In genomic region chr9:132114102-132114707, GRCh38 we compare ENCODE assay signal across 7 cellular contexts. TPM values are rescaled to one million over a fixed set of nuclear protein-coding genes. Genes with fewer than 3 reads are reported as not detected.
DNase-seq lines count a peak whose midpoint lies in the region; ATAC-seq and TF ChIP-seq lines count a peak whose summit lies in the region.

No MANE protein-coding gene starts in this region.

- H3K27ac Mint-ChIP-seq in activated CD4-positive, alpha-beta T cell treated with anti-CD3 and anti-CD28 coated beads, Interleukin-2, amount 10 ng/mL, durations not matched to agents 7 days and 5 days: no peak overlapping the region

- POLR2A ChIA-PET in activated CD4-positive, alpha-beta T cell treated with anti-CD3 and anti-CD28 coated beads, Interleukin-2, amount 10 ng/mL, durations not matched to agents 7 days and 5 days (lab: Charles Lee): no interaction called here

- no peak overlapping the region for H3K4me2 ChIP-seq in neural cell (ENCODE audit: low read length)

- CTCF ChIA-PET in activated CD4-positive, alpha-beta T cell treated with anti-CD3 and anti-CD28 coated beads, Interleukin-2, amount 10 ng/mL, durations not matched to agents 7 days and 5 days (lab: Charles Lee): interaction anchor here (0.7 kb wide), 1 partner anchor 328 kb away, joined by 4 read pairs; no protein-coding TSS in a partner anchor

- H3K4me1 Mint-ChIP-seq in activated CD4-positive, alpha-beta T cell treated with anti-CD3 and anti-CD28 coated beads, Interleukin-2, amount 10 ng/mL, durations not matched to agents 7 days and 5 days: no peaks in the 10 kb centered on the region

- peaks cover 13% of the 10 kb centered on the region for H3K27me3 Mint-ChIP-seq in activated CD4-positive, alpha-beta T cell treated with anti-CD3 and anti-CD28 coated beads, Interleukin-2, amount 10 ng/mL, durations not matched to agents 7 days and 5 days

- TF ChIP-seq RAD21 in neural cell (conservative IDR thresholded peaks at IDR 0.05): no peak

- no peaks in the 10 kb centered on the region for H3K9me2 ChIP-seq in neural cell (ENCODE audit: insufficient read depth, low read length)

- no peak for TF ChIP-seq EP300 in neural cell (conservative IDR thresholded peaks at IDR 0.05; ENCODE audit: poor library complexity, severe bottlenecking)

- H3K27me3 ChIP-seq in neural cell (ENCODE audit: insufficient read depth, low read depth, low read length): peaks cover 28% of the 10 kb centered on the region

- no peaks in the 10 kb centered on the region for H3K9me3 ChIP-seq in neural cell (ENCODE audit: low read length)

- H3K9ac ChIP-seq in neural cell (ENCODE audit: low read length): no peak overlapping the region

- no peak overlapping the region for H2AFZ ChIP-seq in neural cell (ENCODE audit: low read depth, low read length)

- H3F3A ChIP-seq in neural cell (ENCODE audit: insufficient read depth, low read length, poor library complexity, severe bottlenecking): no peaks in the 10 kb centered on the region

- H3K4me3 Mint-ChIP-seq in activated CD4-positive, alpha-beta T cell treated with anti-CD3 and anti-CD28 coated beads, Interleukin-2, amount 10 ng/mL, durations not matched to agents 7 days and 5 days: no peak overlapping the region

- no peaks in the 10 kb centered on the region for H3K36me3 Mint-ChIP-seq in activated CD4-positive, alpha-beta T cell treated with anti-CD3 and anti-CD28 coated beads, Interleukin-2, amount 10 ng/mL, durations not matched to agents 7 days and 5 days (ENCODE audit: low read depth)

- H3K4me3 ChIP-seq in neural cell (ENCODE audit: low read length): no peak overlapping the region

- H3K9me3 Mint-ChIP-seq in activated CD4-positive, alpha-beta T cell treated with anti-CD3 and anti-CD28 coated beads, Interleukin-2, amount 10 ng/mL, durations not matched to agents 7 days and 5 days: no peaks in the 10 kb centered on the region

- no peaks in the 10 kb centered on the region for H4K20me1 ChIP-seq in neural cell (ENCODE audit: insufficient read depth)

- H3K79me2 ChIP-seq in neural cell (replicated peaks; ENCODE audit: insufficient read depth, low read length): no peaks in the 10 kb centered on the region

- no peaks in the 10 kb centered on the region for H3K36me3 ChIP-seq in neural cell (ENCODE audit: insufficient read depth, low read length)

- TF ChIP-seq CTCF in neural cell (IDR thresholded peaks at IDR 0.05; ENCODE audit: poor library complexity, severe bottlenecking): no peak

- H3K27ac ChIP-seq in neural cell (ENCODE audit: low read length): no peak overlapping the region

- no peak for ATAC-seq in GM21723 (IDR thresholded peaks at IDR 0.05; ENCODE audit: unreplicated experiment)

- DNase-seq in HUDEP-2 (lab: John Stamatoyannopoulos, UW; ENCODE audit: unreplicated experiment in 76 of 76): peak in 40 of 76 experiments; percentile 1 to 61 (median 24)
- peak; percentile 54 for DNase-seq in activated CD4-positive, alpha-beta T cell treated with anti-CD3 and anti-CD28 coated beads, Interleukin-2, amount 10 ng/mL, durations not matched to agents 7 days and 5 days
- peak; percentile 32 for DNase-seq in fibroblast of gingiva (ENCODE audit: low read depth)
- DNase-seq in NCI-H1092 (lab: John Stamatoyannopoulos, UW): no peak
- DNase-seq in NCI-H2171 treated with DMSO at 0.1 percent for 48 hours (lab: John Stamatoyannopoulos, UW): no peak

TF ChIP-seq in neural cell, 6 proteins besides CTCF, POLR2A, EP300 and RAD21:
- TF ChIP-seq, protein P1, sequence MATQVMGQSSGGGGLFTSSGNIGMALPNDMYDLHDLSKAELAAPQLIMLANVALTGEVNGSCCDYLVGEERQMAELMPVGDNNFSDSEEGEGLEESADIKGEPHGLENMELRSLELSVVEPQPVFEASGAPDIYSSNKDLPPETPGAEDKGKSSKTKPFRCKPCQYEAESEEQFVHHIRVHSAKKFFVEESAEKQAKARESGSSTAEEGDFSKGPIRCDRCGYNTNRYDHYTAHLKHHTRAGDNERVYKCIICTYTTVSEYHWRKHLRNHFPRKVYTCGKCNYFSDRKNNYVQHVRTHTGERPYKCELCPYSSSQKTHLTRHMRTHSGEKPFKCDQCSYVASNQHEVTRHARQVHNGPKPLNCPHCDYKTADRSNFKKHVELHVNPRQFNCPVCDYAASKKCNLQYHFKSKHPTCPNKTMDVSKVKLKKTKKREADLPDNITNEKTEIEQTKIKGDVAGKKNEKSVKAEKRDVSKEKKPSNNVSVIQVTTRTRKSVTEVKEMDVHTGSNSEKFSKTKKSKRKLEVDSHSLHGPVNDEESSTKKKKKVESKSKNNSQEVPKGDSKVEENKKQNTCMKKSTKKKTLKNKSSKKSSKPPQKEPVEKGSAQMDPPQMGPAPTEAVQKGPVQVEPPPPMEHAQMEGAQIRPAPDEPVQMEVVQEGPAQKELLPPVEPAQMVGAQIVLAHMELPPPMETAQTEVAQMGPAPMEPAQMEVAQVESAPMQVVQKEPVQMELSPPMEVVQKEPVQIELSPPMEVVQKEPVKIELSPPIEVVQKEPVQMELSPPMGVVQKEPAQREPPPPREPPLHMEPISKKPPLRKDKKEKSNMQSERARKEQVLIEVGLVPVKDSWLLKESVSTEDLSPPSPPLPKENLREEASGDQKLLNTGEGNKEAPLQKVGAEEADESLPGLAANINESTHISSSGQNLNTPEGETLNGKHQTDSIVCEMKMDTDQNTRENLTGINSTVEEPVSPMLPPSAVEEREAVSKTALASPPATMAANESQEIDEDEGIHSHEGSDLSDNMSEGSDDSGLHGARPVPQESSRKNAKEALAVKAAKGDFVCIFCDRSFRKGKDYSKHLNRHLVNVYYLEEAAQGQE (IDR thresholded peaks at IDR 0.05; ENCODE audit: borderline replicate concordance): peak; percentile 93
- no peak for TF ChIP-seq POLR2AphosphoS5 (IDR thresholded peaks at IDR 0.05)

RNA-seq across cellular contexts. Expression of gene MED27, which starts 34.5 kb away (rescaled TPM):
- total RNA-seq in activated CD4-positive, alpha-beta T cell treated with anti-CD3 and anti-CD28 coated beads, Interleukin-2, amount 10 ng/mL, durations not matched to agents 7 days and 5 days: 10 to 100 TPM; 22.7 to 23.3 TPM
- 6.9 and 7.5 TPM in 2 replicates for polyA plus RNA-seq in neural cell
- polyA minus RNA-seq in neural cell: 15.3 and 21.6 TPM in 2 replicates

RNA-seq across cellular contexts. Expression of gene NTNG2, which starts 47.7 kb away (rescaled TPM):
- 1 to 10 TPM; 5.4 to 6.6 TPM for total RNA-seq in activated CD4-positive, alpha-beta T cell treated with anti-CD3 and anti-CD28 coated beads, Interleukin-2, amount 10 ng/mL, durations not matched to agents 7 days and 5 days
- 0.26 and 0.43 TPM in 2 replicates for polyA plus RNA-seq in neural cell
- 0.24 and 0.35 TPM in 2 replicates for polyA minus RNA-seq in neural cell

Comparison
In these comparisons a context has a peak if more than half of its experiments do, and no peak if none do; other contexts are left out.
1. DNase-seq: peak in HUDEP-2 (40 of 76), activated CD4-positive, alpha-beta T cell treated with anti-CD3 and anti-CD28 coated beads, Interleukin-2, amount 10 ng/mL, durations not matched to agents 7 days and 5 days (single experiment) and fibroblast of gingiva (single experiment); none in NCI-H1092 (single experiment) and NCI-H2171 treated with DMSO at 0.1 percent for 48 hours (single experiment).